ENCODE assay signal across 16 cellular contexts in genomic region chr11:70700453-70700852, GRCh38.
DNase-seq lines count a peak whose midpoint lies in the region; ATAC-seq and TF ChIP-seq lines count a peak whose summit lies in the region.
"Had no signal": no experiment of that assay in that cellular context is flagged by ENCODE, and none has a peak within 500 bp of the region (broad histone marks: within the 10 kb centered on the region; RNA-seq: fewer than 3 reads in every experiment).

No MANE protein-coding gene starts in this region.

- no peak overlapping the region for H2AK9ac ChIP-seq in IMR-90 (replicated peaks; ENCODE audit: low read depth, low read length, poor library complexity)

- TF ChIP-seq POLR2A in IMR-90 (IDR thresholded peaks at IDR 0.05; ENCODE audit: low read depth, low read length) (no peak), upper lobe of left lung (IDR thresholded peaks at IDR 0.05) (no peak)

- H3K27ac ChIP-seq in IMR-90 (ENCODE audit: insufficient read depth, low read length) (no peak overlapping the region), neuronal stem cell (replicated peaks; ENCODE audit: low read length) (no peak overlapping the region), upper lobe of right lung (no peak overlapping the region), upper lobe of left lung (no peak overlapping the region)

- peaks cover 15% of the 10 kb centered on the region for H3K27me3 Mint-ChIP-seq in endothelial cell (ENCODE audit: unreplicated experiment)

- no peak overlapping the region for H2BK20ac ChIP-seq in IMR-90 (ENCODE audit: low read depth, low read length)

- POLR2A ChIA-PET in IMR-90 (lab: Charles Lee; ENCODE audit: unreplicated experiment): no interaction called here

- no peak overlapping the region for H3K56ac ChIP-seq in IMR-90 (ENCODE audit: extremely low read depth, insufficient read depth, low read length)

- no peak for TF ChIP-seq EP300 in upper lobe of left lung (IDR thresholded peaks at IDR 0.05)

- TF ChIP-seq CTCF in IMR-90 (conservative IDR thresholded peaks at IDR 0.05; ENCODE audit: low read depth, low read length): no peak
- no peak for TF ChIP-seq CTCF in endothelial cell (IDR thresholded peaks at IDR 0.05; ENCODE audit: unreplicated experiment)
- no peak for TF ChIP-seq CTCF in upper lobe of right lung (IDR thresholded peaks at IDR 0.05)
- TF ChIP-seq CTCF in upper lobe of left lung (IDR thresholded peaks at IDR 0.05): no peak

- H3K4me1 ChIP-seq in IMR-90 (ENCODE audit: control insufficient read depth, insufficient read depth, low read length) (peaks cover 3% of the 10 kb centered on the region; the same call in 1 of the 2 replicates), neuronal stem cell (ENCODE audit: control insufficient read depth in 2 of 2, insufficient read depth in 1 of 2, low read depth in 1 of 2, low read length in 2 of 2) (peaks cover 12 to 14% of the 10 kb centered on the region in 2 donors), upper lobe of right lung (no peaks in the 10 kb centered on the region), upper lobe of left lung (peaks cover 0 to 7% (median 2%) of the 10 kb centered on the region in 4 donors)
- H3K4me1 ChIP-seq: HAP-1 had no signal

- H3K9ac ChIP-seq in IMR-90 (ENCODE audit: low read depth, low read length) (no peak overlapping the region), neuronal stem cell (ENCODE audit: low read depth, low read length, poor library complexity) (no peak overlapping the region)

- CTCF ChIA-PET in IMR-90 (lab: Yijun Ruan, JAX): interaction anchor here (0.6 kb wide), 1 partner anchor 391 kb away, joined by 4 read pairs; no protein-coding TSS in a partner anchor

- H3K27me3 ChIP-seq in IMR-90 (ENCODE audit: control insufficient read depth, insufficient read depth, low read length) (no peaks in the 10 kb centered on the region), neuronal stem cell (ENCODE audit: control insufficient read depth in 3 of 3, insufficient read depth in 3 of 3, low read depth in 1 of 3, low read length in 3 of 3) (no peaks in the 10 kb centered on the region), upper lobe of right lung (no peaks in the 10 kb centered on the region), upper lobe of left lung (no peaks in the 10 kb centered on the region)

- ATAC-seq in IMR-90 (ENCODE audit: low read depth) (no peak), upper lobe of right lung (no peak), GM18502 (IDR thresholded peaks at IDR 0.05; ENCODE audit: poor library complexity, unreplicated experiment) (no peak), upper lobe of left lung (ENCODE audit: low FRiP score in 2 of 2) (no peak)

- H2BK12ac ChIP-seq in neuronal stem cell (ENCODE audit: low read length): no peak overlapping the region

- dilution Hi-C loops in IMR-90 (cut with HindIII; ENCODE audit: low sequenced_read_pairs, unreplicated experiment): no loop called here

- no peaks in the 10 kb centered on the region; the same call in 1 of the 2 replicates for H3K9me3 ChIP-seq in IMR-90 (ENCODE audit: control insufficient read depth, insufficient read depth, low read length)
- H3K9me3 ChIP-seq in neuronal stem cell (replicated peaks in 1 of 2; ENCODE audit: control insufficient read depth in 2 of 2, insufficient read depth in 1 of 2, low read depth in 1 of 2, low read length in 2 of 2): no peaks in the 10 kb centered on the region
- no peaks in the 10 kb centered on the region for H3K9me3 ChIP-seq in upper lobe of right lung
- no peaks in the 10 kb centered on the region for H3K9me3 ChIP-seq in upper lobe of left lung
- H3K9me3 ChIP-seq: HAP-1 had no signal

- DNase-seq in IMR-90 (no peak), endothelial cell (ENCODE audit: low spot score) (no peak), neuronal stem cell (ENCODE audit: low spot score) (no peak), upper lobe of right lung (peak; percentile 59), upper lobe of left lung (no peak)
- DNase-seq in activated effector memory CD4-positive, alpha-beta T cell treated with Interleukin-2 at 50 U/mL for 16 hours: no peak
- DNase-seq: C1 segment of cervical spinal cord; CD4-positive, alpha-beta memory T cell; COR-L47; DMS153; DMS79 treated with DMSO at 0.1 percent for 48 hours; EL; GOT3 had no signal

- H3K79me1 ChIP-seq in IMR-90 (ENCODE audit: low read depth in 1 of 2, low read length in 2 of 2) (no peaks in the 10 kb centered on the region), neuronal stem cell (ENCODE audit: low read depth, low read length) (peaks cover 3% of the 10 kb centered on the region)

- H3K4me3 ChIP-seq in IMR-90 (ENCODE audit: insufficient read depth, low read depth, low read length) (no peak overlapping the region), neuronal stem cell (ENCODE audit: low read length in 2 of 2) (no peak overlapping the region), upper lobe of right lung (no peak overlapping the region), upper lobe of left lung (no peak overlapping the region)
- H3K4me3 ChIP-seq: HAP-1 had no signal

- H4K8ac ChIP-seq in IMR-90 (ENCODE audit: low read depth in 2 of 2, low read length in 2 of 2): no peak overlapping the region
- no peak overlapping the region for H4K8ac ChIP-seq in neuronal stem cell (ENCODE audit: low read depth, low read length)

- no peaks in the 10 kb centered on the region for H3K9me1 ChIP-seq in IMR-90 (ENCODE audit: insufficient read depth, low read length)

- H4K5ac ChIP-seq in IMR-90 (ENCODE audit: low read depth, low read length): no peak overlapping the region

- H3K23ac ChIP-seq in IMR-90 (ENCODE audit: low read depth, low read length) (no peak overlapping the region), neuronal stem cell (ENCODE audit: low read depth, low read length, poor library complexity) (no peak overlapping the region)

- no TSS peak for BruUV-seq in IMR-90 (replicated peaks; lab: Mats Ljungman, UMichigan)

- H3K4me3 Mint-ChIP-seq in endothelial cell (ENCODE audit: unreplicated experiment): no peak overlapping the region
- H3K4me3 Mint-ChIP-seq: B cell; CD4-positive, alpha-beta memory T cell had no signal

- H2BK120ac ChIP-seq in IMR-90 (ENCODE audit: low read depth, low read length) (no peak overlapping the region), neuronal stem cell (ENCODE audit: low read depth, low read length) (no peak overlapping the region)

- H3K14ac ChIP-seq in IMR-90 (replicated peaks; ENCODE audit: low read depth, low read length) (no peak overlapping the region), neuronal stem cell (ENCODE audit: low read length) (no peak overlapping the region)

- in situ Hi-C loops in IMR-90 (cut with MboI; ENCODE audit: low sequenced_read_pairs): no loop called here

- H2BK15ac ChIP-seq in IMR-90 (ENCODE audit: low read depth, low read length): no peak overlapping the region
- no peak overlapping the region for H2BK15ac ChIP-seq in neuronal stem cell (ENCODE audit: low read length)

- H3K36me3 ChIP-seq in IMR-90 (ENCODE audit: control insufficient read depth, insufficient read depth, low read length) (no peaks in the 10 kb centered on the region), neuronal stem cell (replicated peaks in 1 of 2; ENCODE audit: control insufficient read depth in 2 of 2, insufficient read depth in 2 of 2, low read length in 2 of 2) (no peaks in the 10 kb centered on the region), upper lobe of right lung (no peaks in the 10 kb centered on the region), upper lobe of left lung (no peaks in the 10 kb centered on the region)
- H3K36me3 ChIP-seq: HAP-1 had no signal

- no peak overlapping the region for H3K18ac ChIP-seq in IMR-90 (ENCODE audit: low read depth, low read length)
- H3K18ac ChIP-seq in neuronal stem cell (ENCODE audit: low read length): peak overlapping the region; percentile 63

- H2AK5ac ChIP-seq in IMR-90 (ENCODE audit: low read depth, low read length) (no peak overlapping the region), neuronal stem cell (ENCODE audit: low read depth, low read length) (peak overlapping the region; percentile 41)

- H3K36me3 Mint-ChIP-seq in endothelial cell (ENCODE audit: low read depth, unreplicated experiment): peaks cover 3% of the 10 kb centered on the region
- H3K36me3 Mint-ChIP-seq: CD4-positive, alpha-beta memory T cell had no signal

- H3K27ac Mint-ChIP-seq in endothelial cell (ENCODE audit: unreplicated experiment): peak overlapping the region; percentile 93
- H3K27ac Mint-ChIP-seq: B cell; CD4-positive, alpha-beta memory T cell had no signal

- H2BK5ac ChIP-seq in IMR-90 (ENCODE audit: low read depth, low read length, poor library complexity, severe bottlenecking): no peak overlapping the region
- H2BK5ac ChIP-seq in neuronal stem cell (ENCODE audit: low read length): peak overlapping the region; percentile 33

- TF ChIP-seq RAD21 in IMR-90 (IDR thresholded peaks at IDR 0.05; ENCODE audit: low read length): no peak

- H3K4me2 ChIP-seq in IMR-90 (ENCODE audit: low read depth, low read length) (no peak overlapping the region), neuronal stem cell (ENCODE audit: insufficient read depth, low read length, poor library complexity, severe bottlenecking) (no peak overlapping the region)

- peaks cover 4% of the 10 kb centered on the region for H4K20me1 ChIP-seq in IMR-90 (ENCODE audit: insufficient read depth, low read length)

- H3K4ac ChIP-seq in IMR-90 (ENCODE audit: low read depth, low read length): no peak overlapping the region
- no peak overlapping the region for H3K4ac ChIP-seq in neuronal stem cell (ENCODE audit: low read length)

- WGBS in IMR-90 (ENCODE audit: extremely low coverage in 2 of 2, insufficient read length in 1 of 2), 2 experiments: 34% methylated on average over 6 of the region's 8 CpGs; no CpG with 5 or more reads in 1 of the 2 experiments
- no CpG with 5 or more reads among the region's 8 CpGs for WGBS in neuronal stem cell (ENCODE audit: extremely low coverage in 2 of 2, insufficient read length in 2 of 2, insufficient replicate concordance in 1 of 2), 2 donors
- 91 to 100% methylated on average over 1 to 8 of the region's 8 CpGs for WGBS in upper lobe of left lung, 2 donors

- H2AFZ ChIP-seq in IMR-90 (replicated peaks; ENCODE audit: low read length, poor library complexity) (peak overlapping the region; percentile 41), neuronal stem cell (ENCODE audit: low read length) (no peak overlapping the region)

- intact Hi-C loops in IMR-90 (cut with micrococcal nuclease): no loop called here
- intact Hi-C loops in upper lobe of right lung (cut with DNase I): no loop called here

- H3K9me3 Mint-ChIP-seq in endothelial cell (ENCODE audit: unreplicated experiment): no peaks in the 10 kb centered on the region
- H3K9me3 Mint-ChIP-seq: CD4-positive, alpha-beta memory T cell had no signal

- H4K91ac ChIP-seq in IMR-90 (ENCODE audit: insufficient read depth, low read depth, low read length) (no peak overlapping the region), neuronal stem cell (ENCODE audit: low read depth, low read length, poor library complexity) (no peak overlapping the region)

- peaks cover 21% of the 10 kb centered on the region for H3K4me1 Mint-ChIP-seq in endothelial cell (ENCODE audit: unreplicated experiment)
- H3K4me1 Mint-ChIP-seq: B cell had no signal

TF ChIP-seq in IMR-90, 13 proteins besides CTCF, POLR2A, EP300 and RAD21 (continues in another document):
- TF ChIP-seq MXI1 (IDR thresholded peaks at IDR 0.05; ENCODE audit: borderline replicate concordance, low read depth, low read length): no peak
